8 cellular contexts compared by ENCODE assay signal in the genomic region with DNA sequence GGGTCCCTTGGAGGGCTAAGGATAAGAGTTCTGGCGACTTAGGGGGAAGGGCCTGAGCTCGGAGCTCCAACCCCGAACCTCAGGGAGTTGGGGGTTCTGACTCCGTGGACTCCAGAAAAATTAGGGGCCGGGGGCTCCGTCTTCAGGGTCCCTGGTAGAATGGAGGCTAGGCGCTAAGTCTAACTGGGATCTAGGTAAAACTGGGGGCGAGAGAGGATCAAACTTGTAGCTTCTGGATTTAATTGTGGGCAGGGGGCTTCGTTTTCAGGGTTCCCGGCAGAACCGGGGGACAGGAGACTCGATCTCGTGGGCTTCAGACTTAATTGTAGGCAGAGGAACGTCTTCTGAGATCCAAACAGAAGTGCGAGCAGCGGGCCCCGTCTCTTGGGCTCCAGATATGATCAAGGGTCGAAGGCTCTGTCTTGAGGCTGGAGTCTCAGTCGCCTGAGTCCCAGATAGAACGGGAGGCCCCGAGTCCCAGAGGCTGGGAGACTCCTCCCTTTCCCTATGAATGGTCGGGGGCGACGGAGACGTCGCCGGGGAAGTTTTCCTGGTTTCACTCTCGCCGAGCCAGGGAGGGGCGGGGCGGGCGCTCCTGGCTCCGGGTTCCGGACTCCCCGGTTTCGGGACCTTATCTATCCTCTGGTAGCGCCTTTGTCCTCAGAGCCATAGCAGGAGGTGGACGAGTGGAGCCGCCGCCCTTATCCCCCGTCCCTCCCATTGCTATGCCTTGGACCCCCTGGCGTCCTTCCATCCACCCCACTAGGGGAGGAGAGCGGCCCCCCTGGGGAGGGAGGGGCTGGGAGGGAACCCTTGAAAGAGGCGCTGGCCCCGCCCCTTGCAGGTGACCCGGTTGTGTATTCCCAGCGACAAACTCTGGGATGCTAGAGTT. TPM values are rescaled to one million over a fixed set of nuclear protein-coding genes. Genes with fewer than 3 reads are reported as not detected.
DNase-seq lines count a peak whose midpoint lies in the region; TF ChIP-seq lines count a peak whose summit lies in the region.

No MANE protein-coding gene starts in this region.

- H3K9me3 ChIP-seq in HAP-1 (no peaks in the 10 kb centered on the region), mucosa of rectum (ENCODE audit: control insufficient read depth in 2 of 2, low read length in 2 of 2) (no peaks in the 10 kb centered on the region), vagina (no peaks in the 10 kb centered on the region), Karpas-422 (ENCODE audit: low read length) (no peaks in the 10 kb centered on the region)

- no peaks in the 10 kb centered on the region for H3K9me2 ChIP-seq in Karpas-422 (replicated peaks; ENCODE audit: insufficient read depth, low read length)

- peak overlapping the region; percentile 89 for H3K4me3 ChIP-seq in AG04449 (ENCODE audit: low read depth, low read length)
- peak overlapping the region; percentile 94 for H3K4me3 ChIP-seq in HAP-1
- H3K4me3 ChIP-seq in mucosa of rectum (ENCODE audit: low read length in 2 of 2): peak overlapping the region; percentile 87 to 89
- H3K4me3 ChIP-seq in vagina: peak overlapping the region; percentile 90 to 97
- H3K4me3 ChIP-seq in Karpas-422 (ENCODE audit: low read length): no peak overlapping the region

- H3K4me1 ChIP-seq in HAP-1: peaks cover 19% of the 10 kb centered on the region
- peaks cover 18 to 19% of the 10 kb centered on the region in 2 donors for H3K4me1 ChIP-seq in mucosa of rectum (ENCODE audit: control insufficient read depth in 2 of 2, insufficient read depth in 2 of 2, low read length in 2 of 2)
- peaks cover 58% of the 10 kb centered on the region for H3K4me1 ChIP-seq in vagina
- H3K4me1 ChIP-seq in Karpas-422 (ENCODE audit: low read length): peaks cover 10% of the 10 kb centered on the region

- DNase-seq in AG04449 (ENCODE audit: low read depth, low spot score) (no peak), HAP-1 (ENCODE audit: low spot score in 2 of 2) (peak; percentile 45 to 82), erythroblast (lab: John Stamatoyannopoulos, UW) (peak; percentile 47 to 54), vagina (ENCODE audit: extremely low spot score in 2 of 2) (no peak), NCI-H2029 treated with DMSO at 0.1 percent for 48 hours (lab: John Stamatoyannopoulos, UW) (no peak), Karpas-422 (no peak)

- no peaks in the 10 kb centered on the region for H3K79me2 ChIP-seq in Karpas-422 (ENCODE audit: low read length)

- H3K27ac ChIP-seq in VCaP (peak overlapping the region; percentile 97), mucosa of rectum (ENCODE audit: low read depth in 2 of 2, low read length in 2 of 2) (peak overlapping the region; percentile 90 to 94), vagina (peak overlapping the region; percentile 94), Karpas-422 (ENCODE audit: low read length) (no peak overlapping the region)

- no peaks in the 10 kb centered on the region for H3K27me3 ChIP-seq in HAP-1 (ENCODE audit: low read depth)
- H3K27me3 ChIP-seq in mucosa of rectum (ENCODE audit: control insufficient read depth in 2 of 2, insufficient read depth in 2 of 2, low read length in 2 of 2): no peaks in the 10 kb centered on the region
- H3K27me3 ChIP-seq in vagina: no peaks in the 10 kb centered on the region
- no peaks in the 10 kb centered on the region for H3K27me3 ChIP-seq in Karpas-422 (ENCODE audit: low read length)

- no peak overlapping the region for H2AFZ ChIP-seq in Karpas-422 (ENCODE audit: low read length)

- no peak overlapping the region for H3K4me2 ChIP-seq in Karpas-422 (ENCODE audit: low read depth, low read length, poor library complexity, severe bottlenecking)

- intact Hi-C loops in vagina (cut with DNase I): loop anchor here (10.0 kb wide), 1 partner anchor 123 kb away; no protein-coding TSS in a partner anchor

- TF ChIP-seq POLR2A in erythroblast (IDR thresholded peaks at IDR 0.05; ENCODE audit: low read length): no peak
- TF ChIP-seq POLR2A in vagina (IDR thresholded peaks at IDR 0.05): peak in 1 of 2 donors; percentile 55

- H3K9ac ChIP-seq in mucosa of rectum (ENCODE audit: low read depth in 1 of 2, low read length in 2 of 2) (peak overlapping the region; percentile 98 to 99), Karpas-422 (ENCODE audit: low read length) (no peak overlapping the region)

- POLR2A ChIA-PET in AG04449 (lab: Yijun Ruan, JAX): no interaction called here

- CTCF ChIA-PET in AG04449 (lab: Yijun Ruan, JAX): interaction anchor here (1.0 to 6.7 kb wide), 4 partner anchors 65 to 276 kb away, joined by 3 to 50 read pairs (median 12); no protein-coding TSS in a partner anchor

- H3K36me3 ChIP-seq in HAP-1 (replicated peaks) (peaks cover 9% of the 10 kb centered on the region), mucosa of rectum (ENCODE audit: control insufficient read depth in 2 of 2, insufficient read depth in 2 of 2, low read length in 2 of 2) (no peaks in the 10 kb centered on the region), vagina (no peaks in the 10 kb centered on the region), Karpas-422 (ENCODE audit: insufficient read depth, low read length) (no peaks in the 10 kb centered on the region)

- TF ChIP-seq CTCF in AG04449 (IDR thresholded peaks at IDR 0.05; ENCODE audit: insufficient read depth, low read length, missing control alignments) (no peak), VCaP (conservative IDR thresholded peaks at IDR 0.05) (no peak), vagina (IDR thresholded peaks at IDR 0.05) (no peak)

- no peaks in the 10 kb centered on the region for H4K20me1 ChIP-seq in Karpas-422 (ENCODE audit: insufficient read depth, low read depth, low read length)

- in situ Hi-C loops in HAP-1 (cut with MboI; ENCODE audit: low sequenced_read_pairs): loop anchor here (10.0 kb wide), 2 partner anchors 123 to 273 kb away; no protein-coding TSS in a partner anchor

RNA-seq across cellular contexts. Expression of gene NECTIN2, which starts 1.3 kb away (rescaled TPM):
- 72.9 TPM for total RNA-seq in vagina
- total RNA-seq in Karpas-422 (2014; rRNA removed; shearing (Covaris generic); ENCODE audit: low replicate concordance): 2.0 TPM in 1 of 2 replicates, not detected in the other

RNA-seq across cellular contexts. Expression of gene BCAM, which starts 38.5 kb away (rescaled TPM):
- 57.2 TPM for total RNA-seq in vagina
- not detected in 2 replicates for total RNA-seq in Karpas-422 (2014; rRNA removed; shearing (Covaris generic); ENCODE audit: low replicate concordance)

RNA-seq across cellular contexts. Expression of gene TOMM40, which starts 43.7 kb away (rescaled TPM):
- 31.4 TPM for total RNA-seq in vagina
- 25.6 and 64.7 TPM in 2 replicates for total RNA-seq in Karpas-422 (2014; rRNA removed; shearing (Covaris generic); ENCODE audit: low replicate concordance)

RNA-seq across cellular contexts. Expression of gene APOE, which starts 58.2 kb away (rescaled TPM):
- total RNA-seq in vagina: 170 TPM
- 1.3 and 1.9 TPM in 2 replicates for total RNA-seq in Karpas-422 (2014; rRNA removed; shearing (Covaris generic); ENCODE audit: low replicate concordance)

Comparison
In these comparisons a context has a peak if more than half of its experiments do, and no peak if none do; other contexts are left out.
1. DNase-seq: peak in HAP-1 (2 of 2) and erythroblast (2 of 2); none in AG04449 (single experiment), vagina (0 of 2), NCI-H2029 treated with DMSO at 0.1 percent for 48 hours (single experiment) and Karpas-422 (single experiment).
2. RNA of gene NECTIN2, which starts 1.3 kb away (total RNA-seq): 72.9 TPM in vagina (single experiment); 2.0 TPM in Karpas-422; every median in the first group is over 10 times any median in the second.
3. RNA of gene BCAM, which starts 38.5 kb away (total RNA-seq): 57.2 TPM in vagina (single experiment); not detected in Karpas-422; every median in the first group is over 10 times any median in the second.